9 cellular contexts compared by ENCODE assay signal in the genomic region with DNA sequence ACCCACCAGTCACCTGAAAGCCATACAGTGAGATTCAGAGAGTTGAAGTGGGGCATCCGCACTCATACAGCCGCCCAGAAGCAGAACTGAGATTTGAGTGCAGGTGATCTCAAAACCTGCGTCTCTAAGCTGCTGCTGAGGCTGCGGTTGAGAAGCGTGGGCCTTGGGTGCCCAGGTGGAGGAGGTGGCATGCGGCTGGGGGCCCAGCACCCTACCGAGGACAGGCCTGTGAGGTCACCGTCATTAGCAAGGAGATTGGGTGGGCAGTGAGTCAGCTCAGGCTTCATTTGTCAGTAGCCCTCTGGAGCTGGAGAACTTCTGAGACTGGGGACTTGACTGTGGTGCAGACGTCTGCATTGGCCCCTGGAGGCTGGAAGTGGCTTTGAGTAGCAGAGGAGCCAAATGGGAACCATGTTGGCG. TPM values are rescaled to one million over a fixed set of nuclear protein-coding genes. Genes with fewer than 3 reads are reported as not detected.
A peak's percentile ranks its signal among the peaks of the same experiment; 100 is the strongest.
DNase-seq lines count a peak whose midpoint lies in the region; ATAC-seq and TF ChIP-seq lines count a peak whose summit lies in the region.
"Had no signal": no experiment of that assay in that cellular context is flagged by ENCODE, and none has a peak within 500 bp of the region (broad histone marks: within the 10 kb centered on the region; RNA-seq: fewer than 3 reads in every experiment).

No MANE protein-coding gene starts in this region.

- no peaks in the 10 kb centered on the region for H3K9me3 Mint-ChIP-seq in HFFc6
- no peaks in the 10 kb centered on the region for H3K9me3 Mint-ChIP-seq in progenitor cell of endocrine pancreas (ENCODE audit: low read depth)
- H3K9me3 Mint-ChIP-seq in MCF 10A (ENCODE audit: unreplicated experiment), result no peaks in the 10 kb centered on the region

- no peak for TF ChIP-seq CTCF in HFFc6 (IDR thresholded peaks at IDR 0.05)
- no peak for TF ChIP-seq CTCF in progenitor cell of endocrine pancreas (IDR thresholded peaks at IDR 0.05; ENCODE audit: unreplicated experiment)
- no peak for TF ChIP-seq CTCF in MCF 10A (IDR thresholded peaks at IDR 0.05; ENCODE audit: unreplicated experiment)

- H3K27ac Mint-ChIP-seq in HFFc6, result peak overlapping the region; percentile 7; the same call in 1 of the 2 replicates
- peak overlapping the region; percentile 8 for H3K27ac Mint-ChIP-seq in progenitor cell of endocrine pancreas
- no peak overlapping the region for H3K27ac Mint-ChIP-seq in MCF 10A (ENCODE audit: low read depth, unreplicated experiment)

- DNase-seq in HFFc6, result no peak
- no peak for DNase-seq in progenitor cell of endocrine pancreas (ENCODE audit: low spot score, unreplicated experiment)
- no peak for DNase-seq in MCF 10A (ENCODE audit: unreplicated experiment)
- DNase-seq in DMS 273 treated with DMSO at 0.1 percent for 48 hours (lab: John Stamatoyannopoulos, UW), result no peak
- DNase-seq in MV-4-11 (lab: John Stamatoyannopoulos, UW), result no peak
- DNase-seq: activated naive CD4-positive, alpha-beta T cell; stimulated activated CD4-positive, alpha-beta T cell treated with anti-CD3 and anti-CD28 coated beads, Interleukin-4, amount 100 ng/mL, for 4 hours had no signal

- intact Hi-C loops in MCF 10A (cut with micrococcal nuclease), result no loop called here

- BruUV-seq in MCF 10A (replicated peaks; lab: Mats Ljungman, UMichigan), result no TSS peak

- POLR2A ChIA-PET in MCF 10A (lab: Yijun Ruan, JAX), result interaction anchor here (2.0 kb wide), 1 partner anchor 11 kb away, joined by 5 read pairs; no protein-coding TSS in a partner anchor

- no peak overlapping the region for H3K4me3 Mint-ChIP-seq in HFFc6
- no peak overlapping the region for H3K4me3 Mint-ChIP-seq in progenitor cell of endocrine pancreas (ENCODE audit: low read depth)
- H3K4me3 Mint-ChIP-seq in MCF 10A (ENCODE audit: unreplicated experiment), result no peak overlapping the region

- H3K36me3 Mint-ChIP-seq in HFFc6 (ENCODE audit: low read depth) (peaks cover 15% of the 10 kb centered on the region; the same call in 1 of the 2 replicates), progenitor cell of endocrine pancreas (ENCODE audit: insufficient read depth) (peaks cover 1% of the 10 kb centered on the region), MCF 10A (ENCODE audit: insufficient read depth, unreplicated experiment) (no peaks in the 10 kb centered on the region)

- CTCF ChIA-PET in MCF 10A (lab: Yijun Ruan, JAX), result interaction anchor here (0.6 kb wide), 1 partner anchor 391 kb away, joined by 6 read pairs; no protein-coding TSS in a partner anchor

- ATAC-seq in GM18907 (IDR thresholded peaks at IDR 0.05; ENCODE audit: unreplicated experiment) (peak; percentile 86), HG03520 (IDR thresholded peaks at IDR 0.05; ENCODE audit: unreplicated experiment) (peak; percentile 82)

- H3K4me1 Mint-ChIP-seq in HFFc6 (ENCODE audit: low read depth) (peaks cover 89% of the 10 kb centered on the region), progenitor cell of endocrine pancreas (ENCODE audit: low read depth) (peaks cover 70% of the 10 kb centered on the region), MCF 10A (ENCODE audit: insufficient read depth, unreplicated experiment) (peaks cover 38% of the 10 kb centered on the region)

- H3K27me3 Mint-ChIP-seq in HFFc6 (ENCODE audit: insufficient read depth) (peaks cover 10% of the 10 kb centered on the region), progenitor cell of endocrine pancreas (no peaks in the 10 kb centered on the region), MCF 10A (ENCODE audit: insufficient read depth, unreplicated experiment) (no peaks in the 10 kb centered on the region)

RNA-seq across cellular contexts. Expression of a gene that starts 29.8 kb away (rescaled TPM):
- 10 to 100 TPM; 38.6 to 60.3 (median 51.2) TPM for total RNA-seq in HFFc6 (2021; fragmentation: NEBNext Ultra II Directional; extraction: Animal tissue kit (Norgen Biotek cat#: 25700))
- total RNA-seq in progenitor cell of endocrine pancreas (81.6 and 85.2 TPM in 2 replicates), MCF 10A (2022) (15.5 and 20.3 TPM in 2 replicates)
